28 cellular contexts compared by ENCODE assay signal in genomic region chr7:77760809-77761453, GRCh38. TPM values are rescaled to one million over a fixed set of nuclear protein-coding genes. Genes with fewer than 3 reads are reported as not detected.
DNase-seq lines count a peak whose midpoint lies in the region; ATAC-seq and TF ChIP-seq lines count a peak whose summit lies in the region.
"Had no signal": no experiment of that assay in that cellular context is flagged by ENCODE, and none has a peak within 500 bp of the region (broad histone marks: within the 10 kb centered on the region; RNA-seq: fewer than 3 reads in every experiment).

No MANE protein-coding gene starts in this region.

- H3K9ac ChIP-seq in Karpas-422 (ENCODE audit: low read length), result peak overlapping the region; percentile 4

- H3K9me3 ChIP-seq in Karpas-422 (ENCODE audit: low read length) (no peaks in the 10 kb centered on the region), upper lobe of right lung (no peaks in the 10 kb centered on the region)
- H3K9me3 ChIP-seq: gastrocnemius medialis, testis, uterus had no signal

- H3K36me3 ChIP-seq in Karpas-422 (ENCODE audit: insufficient read depth, low read length) (no peaks in the 10 kb centered on the region), upper lobe of right lung (no peaks in the 10 kb centered on the region)
- H3K36me3 ChIP-seq: gastrocnemius medialis, uterus had no signal

- H3K36me3 Mint-ChIP-seq in endothelial cell (ENCODE audit: low read depth, unreplicated experiment), result peaks cover 5% of the 10 kb centered on the region
- peaks cover 7 to 16% of the 10 kb centered on the region in 2 donors for H3K36me3 Mint-ChIP-seq in stimulated activated naive B cell treated with anti-CD40 and anti-IgM and Interleukin-4, amounts not matched to agents 10 μg/mL and 1 μg/mL and 100 μg/mL, for 72 hours

- peaks cover 93% of the 10 kb centered on the region for H3K79me2 ChIP-seq in Karpas-422 (ENCODE audit: low read length)

- H3K27ac Mint-ChIP-seq in endothelial cell (ENCODE audit: unreplicated experiment), result peak overlapping the region; percentile 48
- H3K27ac Mint-ChIP-seq in stimulated activated naive B cell treated with anti-CD40 and anti-IgM and Interleukin-4, amounts not matched to agents 10 μg/mL and 1 μg/mL and 100 μg/mL, for 72 hours, result peak overlapping the region; percentile 59
- H3K27ac Mint-ChIP-seq: dendritic cell treated with granulocyte-macrophage colony-stimulating factor and Interleukin-4, amounts not matched to agents 40 ng/mL and 50 ng/mL, for 4 days; GM23338 had no signal

- H3K4me3 Mint-ChIP-seq in endothelial cell (ENCODE audit: unreplicated experiment), result no peak overlapping the region
- H3K4me3 Mint-ChIP-seq in stimulated activated naive B cell treated with anti-CD40 and anti-IgM and Interleukin-4, amounts not matched to agents 10 μg/mL and 1 μg/mL and 100 μg/mL, for 72 hours, result peak overlapping the region; percentile 51 to 60
- H3K4me3 Mint-ChIP-seq: dendritic cell treated with granulocyte-macrophage colony-stimulating factor and Interleukin-4, amounts not matched to agents 40 ng/mL and 50 ng/mL, for 4 days; GM23338; immature natural killer cell had no signal

- no peak overlapping the region for H2AFZ ChIP-seq in Karpas-422 (ENCODE audit: low read length)
- H2AFZ ChIP-seq: GM23338 had no signal

- no peaks in the 10 kb centered on the region for H3K9me3 Mint-ChIP-seq in endothelial cell (ENCODE audit: unreplicated experiment)
- H3K9me3 Mint-ChIP-seq in stimulated activated naive B cell treated with anti-CD40 and anti-IgM and Interleukin-4, amounts not matched to agents 10 μg/mL and 1 μg/mL and 100 μg/mL, for 72 hours, result no peaks in the 10 kb centered on the region
- H3K9me3 Mint-ChIP-seq: dendritic cell treated with granulocyte-macrophage colony-stimulating factor and Interleukin-4, amounts not matched to agents 40 ng/mL and 50 ng/mL, for 4 days; GM23338; immature natural killer cell had no signal

- H3K4me3 ChIP-seq in Karpas-422 (ENCODE audit: low read length) (peak overlapping the region; percentile 13; the same call in 1 of the 2 replicates), upper lobe of right lung (no peak overlapping the region)
- H3K4me3 ChIP-seq: gastrocnemius medialis, GM23338, SK-N-MC, testis, uterus had no signal

- no peaks in the 10 kb centered on the region for H4K20me1 ChIP-seq in Karpas-422 (ENCODE audit: insufficient read depth, low read depth, low read length)

- H3K27ac ChIP-seq in Karpas-422 (ENCODE audit: low read length), result peak overlapping the region; percentile 82
- H3K27ac ChIP-seq in upper lobe of right lung, result no peak overlapping the region
- H3K27ac ChIP-seq: SK-N-MC, testis, uterus had no signal

- H3K27me3 ChIP-seq in Karpas-422 (ENCODE audit: low read length), result no peaks in the 10 kb centered on the region
- H3K27me3 ChIP-seq in upper lobe of right lung, result no peaks in the 10 kb centered on the region
- H3K27me3 ChIP-seq: gastrocnemius medialis, testis, uterus had no signal

- peak; percentile 86 to 90 for ATAC-seq in stimulated activated naive B cell treated with anti-CD40 and anti-IgM and Interleukin-4, amounts not matched to agents 10 μg/mL and 1 μg/mL and 100 μg/mL, for 72 hours (replicated peaks)
- ATAC-seq in upper lobe of right lung, result no peak
- ATAC-seq: gastrocnemius medialis; GM23338; stimulated activated naive CD8-positive, alpha-beta T cell treated with anti-CD3 and anti-CD28 coated beads, Interleukin-15, Interleukin-2, amounts not matched to agents 100 U/mL and 50 U/mL, for 24 hours had no signal

- H3K4me1 Mint-ChIP-seq in endothelial cell (ENCODE audit: unreplicated experiment), result peaks cover 13% of the 10 kb centered on the region
- peaks cover 21 to 42% of the 10 kb centered on the region in 2 donors for H3K4me1 Mint-ChIP-seq in stimulated activated naive B cell treated with anti-CD40 and anti-IgM and Interleukin-4, amounts not matched to agents 10 μg/mL and 1 μg/mL and 100 μg/mL, for 72 hours

- H3K4me2 ChIP-seq in Karpas-422 (ENCODE audit: low read depth, low read length, poor library complexity, severe bottlenecking), result peak overlapping the region; percentile 53
- H3K4me2 ChIP-seq: GM23338 had no signal

- DNase-seq in NCI-H2171 treated with DMSO at 0.1 percent for 48 hours (lab: John Stamatoyannopoulos, UW) (peak; percentile 9), NCI-H2171 (lab: John Stamatoyannopoulos, UW) (no peak), Karpas-422 (peak; percentile 54), endothelial cell (ENCODE audit: low spot score) (no peak), COR-L47 (lab: John Stamatoyannopoulos, UW) (no peak), upper lobe of right lung (no peak), A172 (ENCODE audit: low spot score) (no peak)
- no peak for DNase-seq in stimulated activated naive B cell treated with anti-CD40 and anti-IgM and Interleukin-4, amounts not matched to agents 10 μg/mL and 1 μg/mL and 100 μg/mL, for 72 hours
- DNase-seq: 8988T; activated CD4-positive, alpha-beta T cell treated with anti-CD3 and anti-CD28 coated beads for 48 hours; activated CD8-positive, alpha-beta memory T cell treated with anti-CD3 and anti-CD28 coated beads for 24 hours; activated gamma-delta T cell; central memory CD4-positive, alpha-beta T cell; DMS79; gastrocnemius medialis; hypothalamus; immature natural killer cell; mesenchymal stem cell; NCI-H2081; NCI-H774; occipital lobe; stimulated activated naive CD8-positive, alpha-beta T cell treated with anti-CD3 and anti-CD28 coated beads, Interleukin-15, Interleukin-2, amounts not matched to agents 100 U/mL and 50 U/mL, for 24 hours; T-helper 2 cell; testis; uterus had no signal

- no peaks in the 10 kb centered on the region for H3K9me2 ChIP-seq in Karpas-422 (replicated peaks; ENCODE audit: insufficient read depth, low read length)

- no peak for TF ChIP-seq CTCF in endothelial cell (IDR thresholded peaks at IDR 0.05; ENCODE audit: unreplicated experiment)
- TF ChIP-seq CTCF in upper lobe of right lung (IDR thresholded peaks at IDR 0.05), result no peak

- H3K27me3 Mint-ChIP-seq in endothelial cell (ENCODE audit: unreplicated experiment), result no peaks in the 10 kb centered on the region
- no peaks in the 10 kb centered on the region for H3K27me3 Mint-ChIP-seq in stimulated activated naive B cell treated with anti-CD40 and anti-IgM and Interleukin-4, amounts not matched to agents 10 μg/mL and 1 μg/mL and 100 μg/mL, for 72 hours
- H3K27me3 Mint-ChIP-seq: dendritic cell treated with granulocyte-macrophage colony-stimulating factor and Interleukin-4, amounts not matched to agents 40 ng/mL and 50 ng/mL, for 4 days had no signal

- intact Hi-C loops in upper lobe of right lung (cut with DNase I), result no loop called here

- H3K4me1 ChIP-seq in Karpas-422 (ENCODE audit: low read length) (peaks cover 69% of the 10 kb centered on the region), upper lobe of right lung (peaks cover 10% of the 10 kb centered on the region)
- H3K4me1 ChIP-seq: testis had no signal

RNA-seq across cellular contexts. Expression of gene TMEM60, which starts 37.3 kb away (rescaled TPM):
- total RNA-seq in Karpas-422 (2014; rRNA removed; shearing (Covaris generic); ENCODE audit: low replicate concordance), result 28.5 and 64.4 TPM in 2 replicates
- total RNA-seq in endothelial cell (ENCODE audit: unreplicated experiment) (9.5 TPM), upper lobe of right lung (22.8 TPM)
- 55.6 and 65.4 TPM in 2 replicates for total RNA-seq in A172 (2014; rRNA removed; shearing (Covaris generic))

RNA-seq across cellular contexts. Expression of gene PHTF2, which starts 37.6 kb away (rescaled TPM):
- total RNA-seq in Karpas-422 (2014; rRNA removed; shearing (Covaris generic); ENCODE audit: low replicate concordance), result 39.3 and 65.7 TPM in 2 replicates
- 10.3 TPM for total RNA-seq in endothelial cell (ENCODE audit: unreplicated experiment)
- 14.4 TPM for total RNA-seq in upper lobe of right lung
- 95.4 and 108 TPM in 2 replicates for total RNA-seq in A172 (2014; rRNA removed; shearing (Covaris generic))

Comparison
In these comparisons a context has a peak if more than half of its experiments do, and no peak if none do; other contexts are left out.
1. DNase-seq: peak in NCI-H2171 treated with DMSO at 0.1 percent for 48 hours (single experiment) and Karpas-422 (single experiment); none in NCI-H2171 (single experiment), endothelial cell (single experiment), stimulated activated naive B cell treated with anti-CD40 and anti-IgM and Interleukin-4, amounts not matched to agents 10 μg/mL and 1 μg/mL and 100 μg/mL, for 72 hours (single experiment), COR-L47 (single experiment), upper lobe of right lung (single experiment) and A172 (single experiment).